8 cellular contexts compared by ENCODE assay signal in genomic region chr14:23977216-23977615, GRCh38. TPM values are rescaled to one million over a fixed set of nuclear protein-coding genes. Genes with fewer than 3 reads are reported as not detected.
DNase-seq lines count a peak whose midpoint lies in the region; ATAC-seq, FAIRE-seq and TF ChIP-seq lines count a peak whose summit lies in the region.
"Not testable (repeated sequence)": the region's sequence is repeated elsewhere in the genome, so short reads cannot be mapped to it uniquely, and the experiment has no call there.

No MANE protein-coding gene starts in this region.

- POLR2A ChIA-PET in IMR-90 (lab: Charles Lee; ENCODE audit: unreplicated experiment); RWPE1 (lab: Yijun Ruan, JAX; ENCODE audit: low non-redundant PET): not testable (repeated sequence)

- H2BK120ac ChIP-seq in IMR-90 (ENCODE audit: low read depth, low read length): not testable (repeated sequence)

- H3K27me3 ChIP-seq in IMR-90 (ENCODE audit: control insufficient read depth, insufficient read depth, low read length); adrenal gland; lower lobe of right lung (ENCODE audit: low read depth); psoas muscle (ENCODE audit: insufficient read depth in 3 of 3, low read length in 2 of 3): not testable (repeated sequence)

- CTCF ChIA-PET in IMR-90 (lab: Yijun Ruan, JAX): not testable (repeated sequence)
- CTCF ChIA-PET in RWPE1 (lab: Yijun Ruan, JAX): interaction anchor here (0.7 kb wide), 1 partner anchor 681 kb away, joined by 3 read pairs; no protein-coding TSS in a partner anchor

- H2BK20ac ChIP-seq in IMR-90 (ENCODE audit: low read depth, low read length): not testable (repeated sequence)

- not testable (repeated sequence) for H3K9me3 ChIP-seq in IMR-90 (ENCODE audit: control insufficient read depth, insufficient read depth, low read length); adrenal gland (replicated peaks in 1 of 3); lower lobe of right lung; psoas muscle

- not testable (repeated sequence) for H4K5ac ChIP-seq in IMR-90 (ENCODE audit: low read depth, low read length)

- intact Hi-C loops in IMR-90 (cut with micrococcal nuclease); lower lobe of right lung (cut with DNase I): not testable (repeated sequence)
- intact Hi-C loops in adrenal gland (cut with DNase I) (loop anchor here in 1 of 2 donors (10.0 kb wide), 1 partner anchor 108 kb away; no protein-coding TSS in a partner anchor), psoas muscle (cut with DNase I) (loop anchor here in 1 of 2 donors (10.0 kb wide), 1 partner anchor 118 kb away; the partner anchor contains the start of gene PCK2)

- dilution Hi-C loops in IMR-90 (cut with HindIII; ENCODE audit: low sequenced_read_pairs, unreplicated experiment): not testable (repeated sequence)

- H3K56ac ChIP-seq in IMR-90 (ENCODE audit: extremely low read depth, insufficient read depth, low read length): not testable (repeated sequence)

- not testable (repeated sequence) for H3K9ac ChIP-seq in IMR-90 (ENCODE audit: low read depth, low read length)

- TF ChIP-seq CTCF in GM12865 (IDR thresholded peaks at IDR 0.05; ENCODE audit: insufficient read depth, low read depth, low read length, missing control alignments): peak; percentile 1
- 0 out of 2 replicates have a peak, but pooled peaks have one; percentile 10 for TF ChIP-seq CTCF in IMR-90 (conservative IDR thresholded peaks at IDR 0.05; ENCODE audit: low read depth, low read length)
- TF ChIP-seq CTCF in RWPE1 (conservative IDR thresholded peaks at IDR 0.05; ENCODE audit: low read depth): 0 out of 2 replicates have a peak, but pooled peaks have one; percentile 9
- TF ChIP-seq CTCF in adrenal gland (IDR thresholded peaks at IDR 0.05): peak in 5 of 6 experiments; percentile 7 to 48 (median 31)
- peak; percentile 31 for TF ChIP-seq CTCF in fibroblast of the aortic adventitia (IDR thresholded peaks at IDR 0.05; ENCODE audit: insufficient read depth, low read length)
- TF ChIP-seq CTCF in lower lobe of right lung (IDR thresholded peaks at IDR 0.05): peak; percentile 33
- peak; percentile 26 for TF ChIP-seq CTCF in psoas muscle (IDR thresholded peaks at IDR 0.05)

- not testable (repeated sequence) for H3K79me1 ChIP-seq in IMR-90 (ENCODE audit: low read depth in 1 of 2, low read length in 2 of 2)

- not testable (repeated sequence) for H2AK5ac ChIP-seq in IMR-90 (ENCODE audit: low read depth, low read length)

- not testable (repeated sequence) for H2AK9ac ChIP-seq in IMR-90 (replicated peaks; ENCODE audit: low read depth, low read length, poor library complexity)

- not testable (repeated sequence) for H4K91ac ChIP-seq in IMR-90 (ENCODE audit: insufficient read depth, low read depth, low read length)

- not testable (repeated sequence) for H4K8ac ChIP-seq in IMR-90 (ENCODE audit: low read depth in 2 of 2, low read length in 2 of 2)

- H2BK5ac ChIP-seq in IMR-90 (ENCODE audit: low read depth, low read length, poor library complexity, severe bottlenecking): not testable (repeated sequence)

- not testable (repeated sequence) for H4K20me1 ChIP-seq in IMR-90 (ENCODE audit: insufficient read depth, low read length)

- not testable (repeated sequence) for H3K4me2 ChIP-seq in IMR-90 (ENCODE audit: low read depth, low read length)

- peak; percentile 72 for FAIRE-seq in A204.1 (lab: Jason Lieb, UNC)

- H2AFZ ChIP-seq in IMR-90 (replicated peaks; ENCODE audit: low read length, poor library complexity): not testable (repeated sequence)

- not testable (repeated sequence) for H3K4me1 ChIP-seq in IMR-90 (ENCODE audit: control insufficient read depth, insufficient read depth, low read length); adrenal gland (replicated peaks in 1 of 2); lower lobe of right lung; psoas muscle

- H3K4me3 ChIP-seq in GM12865 (ENCODE audit: low read depth, low read length); IMR-90 (ENCODE audit: insufficient read depth, low read depth, low read length); adrenal gland; fibroblast of the aortic adventitia (ENCODE audit: low read depth, low read length); lower lobe of right lung; psoas muscle: not testable (repeated sequence)

- H3K9me1 ChIP-seq in IMR-90 (ENCODE audit: insufficient read depth, low read length): not testable (repeated sequence)

- H3K36me3 ChIP-seq in IMR-90 (ENCODE audit: control insufficient read depth, insufficient read depth, low read length); adrenal gland (replicated peaks in 1 of 2); lower lobe of right lung; psoas muscle (ENCODE audit: insufficient read depth in 1 of 2, low read depth in 1 of 2): not testable (repeated sequence)

- no CpG with 5 or more reads among the region's 3 CpGs for WGBS in IMR-90 (ENCODE audit: extremely low coverage in 2 of 2, insufficient read length in 1 of 2), 2 experiments
- 60 to 93% (median 66%) methylated on average over 3 of the region's 3 CpGs for WGBS in adrenal gland, 4 donors
- WGBS in psoas muscle, 3 donors: 76 to 88% (median 77%) methylated on average over 3 of the region's 3 CpGs

- in situ Hi-C loops in IMR-90 (cut with MboI; ENCODE audit: low sequenced_read_pairs): loop anchor here (5.0 to 10.0 kb wide), 2 partner anchors 35 to 118 kb away; partner anchors contain the start of gene PCK2

- not testable (repeated sequence) for TF ChIP-seq RAD21 in IMR-90 (IDR thresholded peaks at IDR 0.05; ENCODE audit: low read length)

- H3K18ac ChIP-seq in IMR-90 (ENCODE audit: low read depth, low read length): not testable (repeated sequence)

- TF ChIP-seq POLR2A in IMR-90 (IDR thresholded peaks at IDR 0.05; ENCODE audit: low read depth, low read length); adrenal gland (IDR thresholded peaks at IDR 0.05): not testable (repeated sequence)

- DNase-seq in GM12865 (ENCODE audit: low read depth) (peak; percentile 21), IMR-90 (peak; percentile 1), adrenal gland (peak in 1 of 7 donors; percentile 32), fibroblast of the aortic adventitia (ENCODE audit: low read depth) (peak; percentile 10)
- not testable (repeated sequence) for DNase-seq in RWPE1 (ENCODE audit: low spot score); lower lobe of right lung; psoas muscle

- ATAC-seq in IMR-90 (ENCODE audit: low read depth): peak; percentile 69
- ATAC-seq in lower lobe of right lung: peak; percentile 41 to 66
- peak in 2 of 4 donors; percentile 66 to 82 for ATAC-seq in psoas muscle

- H3K23ac ChIP-seq in IMR-90 (ENCODE audit: low read depth, low read length): not testable (repeated sequence)

- H3K4ac ChIP-seq in IMR-90 (ENCODE audit: low read depth, low read length): not testable (repeated sequence)

- not testable (repeated sequence) for H3K14ac ChIP-seq in IMR-90 (replicated peaks; ENCODE audit: low read depth, low read length)

- not testable (repeated sequence) for H3K27ac ChIP-seq in IMR-90 (ENCODE audit: insufficient read depth, low read length); RWPE1; adrenal gland; lower lobe of right lung; psoas muscle

- not testable (repeated sequence) for H2BK15ac ChIP-seq in IMR-90 (ENCODE audit: low read depth, low read length)

- BruUV-seq in IMR-90 (replicated peaks; lab: Mats Ljungman, UMichigan): not testable (repeated sequence)

TF ChIP-seq in IMR-90, 13 proteins besides CTCF, POLR2A, EP300 and RAD21:
- peak; percentile 57 for TF ChIP-seq MAFK (IDR thresholded peaks at IDR 0.05; ENCODE audit: low read depth, low read length)

RNA-seq across cellular contexts. Expression of gene DHRS4L2, which starts 11.5 kb away (rescaled TPM):
- 11.1 and 12.5 TPM in 2 replicates for total RNA-seq in IMR-90 (2012; rRNA removed)
- 17.3 and 19.6 TPM in 2 replicates for polyA plus RNA-seq in IMR-90 (2012; rRNA removed)
- 12.7 and 16.3 TPM in 2 replicates for polyA plus RNA-seq in IMR-90 (2012; cell fraction: cytosol; rRNA removed)
- polyA plus RNA-seq in IMR-90 (2012; cell fraction: nucleus; rRNA removed; ENCODE audit: low replicate concordance): 7.9 and 8.3 TPM in 2 replicates
- 10 to 100 TPM; 14.8 to 56.4 (median 33.0) TPM for total RNA-seq in adrenal gland
- 10 to 100 TPM; 41.5 to 52.3 (median 45.7) TPM for polyA plus RNA-seq in adrenal gland
- total RNA-seq in fibroblast of the aortic adventitia (ENCODE audit: low replicate concordance): 5.5 and 8.3 TPM in 2 replicates
- total RNA-seq in lower lobe of right lung: 19.4 TPM
- 10 to 100 TPM; 25.9 to 43.4 (median 31.9) TPM for total RNA-seq in psoas muscle
- polyA plus RNA-seq in psoas muscle: 10 to 100 TPM; 19.4 to 62.0 (median 30.8) TPM

RNA-seq across cellular contexts. Expression of gene DHRS4, which starts 23.6 kb away (rescaled TPM):
- total RNA-seq in IMR-90 (2012; rRNA removed) (43.2 and 48.9 TPM in 2 replicates), adrenal gland (10 to 100 TPM; 33.1 to 77.5 (median 47.7) TPM), fibroblast of the aortic adventitia (ENCODE audit: low replicate concordance) (21.4 and 58.4 TPM in 2 replicates), lower lobe of right lung (35.4 TPM), psoas muscle (10 to 100 TPM; 24.6 to 57.3 (median 39.5) TPM)
- polyA plus RNA-seq in IMR-90 (2012; rRNA removed) (48.6 and 51.8 TPM in 2 replicates), adrenal gland (10 to 100 TPM; 41.0 to 53.3 (median 52.7) TPM), psoas muscle (10 to 100 TPM; 18.9 to 76.7 (median 39.0) TPM)
- polyA plus RNA-seq in IMR-90 (2012; cell fraction: cytosol; rRNA removed): 61.0 and 67.2 TPM in 2 replicates
- polyA plus RNA-seq in IMR-90 (2012; cell fraction: nucleus; rRNA removed; ENCODE audit: low replicate concordance): 22.3 and 28.2 TPM in 2 replicates
